Comparison of ENCODE assay signal across 14 cellular contexts in the genomic region with DNA sequence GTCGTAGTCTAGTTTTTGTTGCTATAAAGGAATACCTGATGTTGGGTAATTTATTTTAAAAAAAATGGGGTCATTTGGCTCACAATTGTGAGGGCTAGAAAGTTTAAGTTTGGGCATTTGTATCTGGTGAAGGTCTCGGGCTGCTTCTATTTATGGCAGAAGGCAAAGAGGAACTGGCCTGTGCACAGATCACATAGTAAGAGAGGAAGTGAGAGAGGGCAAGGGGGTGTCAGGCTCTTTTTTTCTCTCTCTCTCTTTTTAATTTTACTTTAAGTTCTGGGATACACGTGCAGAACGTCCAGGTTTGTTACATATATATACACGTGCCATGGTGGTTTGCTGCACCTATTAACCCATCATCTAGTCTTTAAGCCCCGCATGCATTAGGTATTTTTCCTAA.
DNase-seq lines count a peak whose midpoint lies in the region; ATAC-seq, FAIRE-seq and TF ChIP-seq lines count a peak whose summit lies in the region.
"Had no signal": no experiment of that assay in that cellular context is flagged by ENCODE, and none has a peak within 500 bp of the region (broad histone marks: within the 10 kb centered on the region; RNA-seq: fewer than 3 reads in every experiment).

No MANE protein-coding gene starts in this region.

- no peaks in the 10 kb centered on the region; the same call in 1 of the 3 replicates for H3K9me3 ChIP-seq in GM12878 (replicated peaks; ENCODE audit: control insufficient read depth, insufficient read depth, low read length)
- no peaks in the 10 kb centered on the region for H3K9me3 ChIP-seq in colonic mucosa

- H3K27ac ChIP-seq in GM12878 (ENCODE audit: control insufficient read depth, insufficient read depth) (no peak overlapping the region), colonic mucosa (no peak overlapping the region)

- H3K36me3 ChIP-seq in GM12878 (ENCODE audit: control insufficient read depth in 2 of 2, insufficient read depth in 2 of 2, low read length in 1 of 2) (no peaks in the 10 kb centered on the region), colonic mucosa (no peaks in the 10 kb centered on the region)

- 14% methylated on average over 6 of the region's 6 CpGs for WGBS in GM12878 (ENCODE audit: insufficient coverage, insufficient replicate concordance, low lambda C conversion rate, missing lambda C conversion rate)

- TF ChIP-seq POLR2A in GM12878 (IDR thresholded peaks at IDR 0.05; ENCODE audit: low read depth, low read length) (no peak), erythroblast (IDR thresholded peaks at IDR 0.05; ENCODE audit: low read length) (no peak)

- RAD21 ChIA-PET in GM12878 (lab: Charles Lee; ENCODE audit: unreplicated experiment) = no interaction called here

- no peaks in the 10 kb centered on the region for H3K36me3 Mint-ChIP-seq in mesothelial cell of epicardium

- no peak for DNase-seq in GM18507 (ENCODE audit: extremely low spot score, insufficient read length, low read depth)
- DNase-seq in GM12878 (ENCODE audit: low read depth, low spot score) = peak; percentile 24
- DNase-seq in omental fat pad (ENCODE audit: low spot score) = no peak
- no peak for DNase-seq in mesothelial cell of epicardium (ENCODE audit: low spot score in 2 of 2, unreplicated experiment in 2 of 2)
- DNase-seq in colonic mucosa = no peak
- DNase-seq in erythroblast (lab: John Stamatoyannopoulos, UW) = no peak
- DNase-seq: H7; islet precursor cell; NCI-H187; stimulated activated CD8-positive, alpha-beta memory T cell treated with anti-CD3 and anti-CD28 coated beads, Interleukin-4, amount 100 ng/mL, for 48 hours had no signal

- CTCF ChIA-PET in GM12878 (lab: Yijun Ruan, JAX) = no interaction called here

- H2AFZ ChIP-seq in GM12878 (ENCODE audit: control insufficient read depth, low read depth, low read length) = no peak overlapping the region

- no peaks in the 10 kb centered on the region for H3K27me3 ChIP-seq in GM12878 (replicated peaks in 1 of 2; ENCODE audit: control insufficient read depth in 2 of 2, insufficient read depth in 2 of 2, low read length in 1 of 2)
- H3K27me3 ChIP-seq in colonic mucosa = no peaks in the 10 kb centered on the region

- H3K9ac ChIP-seq in GM12878 (ENCODE audit: control insufficient read depth, insufficient read depth, low read length) (no peak overlapping the region), colonic mucosa (ENCODE audit: low read depth in 2 of 2, low read length in 2 of 2) (no peak overlapping the region)

- TF ChIP-seq CTCF in GM12878 (IDR thresholded peaks at IDR 0.05 in 2 of 3, conservative IDR thresholded peaks at IDR 0.05 in 1 of 3; ENCODE audit: control insufficient read depth in 2 of 3, extremely low read depth in 1 of 3, insufficient read depth in 1 of 3, low read depth in 3 of 3, low read length in 3 of 3) (no peak), omental fat pad (IDR thresholded peaks at IDR 0.05) (no peak), mesothelial cell of epicardium (IDR thresholded peaks at IDR 0.05; ENCODE audit: unreplicated experiment) (no peak), colonic mucosa (IDR thresholded peaks at IDR 0.05) (no peak)

- no peak for TF ChIP-seq RAD21 in GM12878 (IDR thresholded peaks at IDR 0.05; ENCODE audit: insufficient read depth, low read depth, low read length)

- no peak overlapping the region for H3K27ac Mint-ChIP-seq in mesothelial cell of epicardium
- H3K27ac Mint-ChIP-seq: activated naive CD8-positive, alpha-beta T cell; T-helper 2 cell treated with Interferon-gamma antibody and Interleukin-4, amounts not matched to agents 5 μg/mL and 100 μg/mL, for 36 hours had no signal

- H3K4me1 ChIP-seq in GM12878 (ENCODE audit: control insufficient read depth, insufficient read depth, low read length) = peaks cover 4% of the 10 kb centered on the region; the same call in 1 of the 2 replicates
- no peaks in the 10 kb centered on the region for H3K4me1 ChIP-seq in colonic mucosa

- no peak overlapping the region for H3K4me3 Mint-ChIP-seq in mesothelial cell of epicardium
- H3K4me3 Mint-ChIP-seq: T-helper 2 cell treated with Interferon-gamma antibody and Interleukin-4, amounts not matched to agents 5 μg/mL and 100 μg/mL, for 36 hours had no signal

- no TSS peak for BruUV-seq in GM12878 (replicated peaks; lab: Mats Ljungman, UMichigan)

- POLR2A ChIA-PET in GM12878 (lab: Charles Lee) = no interaction called here

- intact Hi-C loops in GM12878 (cut with micrococcal nuclease; ENCODE audit: unreplicated experiment) = no loop called here
- intact Hi-C loops in colonic mucosa (cut with DNase I) = no loop called here

- in situ Hi-C loops in GM12878 (cut with MboI) = no loop called here

- H3K4me1 Mint-ChIP-seq in mesothelial cell of epicardium = no peaks in the 10 kb centered on the region

- SMC1A ChIA-PET in GM12878 (lab: Charles Lee; ENCODE audit: uncharacterized antibody, unreplicated experiment) = no interaction called here

- H3K9me3 Mint-ChIP-seq in mesothelial cell of epicardium = peaks cover 13% of the 10 kb centered on the region

- peak overlapping the region; percentile 51 for H3K4me2 ChIP-seq in GM12878 (ENCODE audit: control insufficient read depth, insufficient read depth)

- H3K4me3 ChIP-seq in GM12878 = peak overlapping the region; percentile 7; the same call in 1 of the 2 replicates
- no peak overlapping the region for H3K4me3 ChIP-seq in colonic mucosa

- FAIRE-seq in GM18507 (lab: Jason Lieb, UNC) (peak; percentile 78), GM12878 (lab: Jason Lieb, UNC) (no peak)

- no peaks in the 10 kb centered on the region for H3K79me2 ChIP-seq in GM12878 (ENCODE audit: control insufficient read depth, insufficient read depth, low read length)

- H3K27me3 Mint-ChIP-seq in mesothelial cell of epicardium (ENCODE audit: low read depth) = peaks cover 51% of the 10 kb centered on the region
- H3K27me3 Mint-ChIP-seq: activated naive CD8-positive, alpha-beta T cell had no signal

- H4K20me1 ChIP-seq in GM12878 (ENCODE audit: control insufficient read depth, insufficient read depth) = no peaks in the 10 kb centered on the region

- 0 out of 4 replicates have a peak, but pooled peaks of 1 of the 2 experiments have one; percentile 27 for TF ChIP-seq EP300 in GM12878 (IDR thresholded peaks at IDR 0.05; ENCODE audit: borderline replicate concordance in 1 of 2, control insufficient read depth in 1 of 2, low read depth in 2 of 2, low read length in 2 of 2)

- ATAC-seq in GM21619 (IDR thresholded peaks at IDR 0.05; ENCODE audit: unreplicated experiment) (peak; percentile 79), HG03520 (IDR thresholded peaks at IDR 0.05; ENCODE audit: unreplicated experiment) (peak; percentile 82), GM12878 (peak; percentile 82), omental fat pad (ENCODE audit: low FRiP score) (no peak)

TF ChIP-seq in GM12878, 131 proteins besides CTCF, POLR2A, EP300 and RAD21 (continues in another document):
- TF ChIP-seq FOXM1 (IDR thresholded peaks at IDR 0.05; ENCODE audit: low read depth, low read length) (no peak), TARDBP (IDR thresholded peaks at IDR 0.05; ENCODE audit: borderline replicate concordance) (no peak), DPF2 (IDR thresholded peaks at IDR 0.05) (peak; percentile 57; the same call in 1 of the 2 replicates), BCL11A (IDR thresholded peaks at IDR 0.05; ENCODE audit: low read depth, low read length) (peak; percentile 63), IRF4 (IDR thresholded peaks at IDR 0.05; ENCODE audit: low read depth, low read length) (peak; percentile 79), MEF2B (IDR thresholded peaks at IDR 0.05; ENCODE audit: partially characterized antibody, poor library complexity, severe bottlenecking) (peak; percentile 75), SPI1 (IDR thresholded peaks at IDR 0.05; ENCODE audit: borderline replicate concordance, insufficient read depth, low read depth, low read length) (peak; percentile 97), MEF2A (IDR thresholded peaks at IDR 0.05; ENCODE audit: insufficient read depth, low read depth, low read length) (peak; percentile 90), MTA3 (IDR thresholded peaks at IDR 0.05; ENCODE audit: borderline replicate concordance, low read length) (no peak), TAF1 (IDR thresholded peaks at IDR 0.05; ENCODE audit: borderline replicate concordance, low read depth, low read length) (no peak), SRF (IDR thresholded peaks at IDR 0.05; ENCODE audit: low read depth in 2 of 2, low read length in 2 of 2) (peak in 1 of 2 experiments; percentile 66; a peak in 1 of 4 replicates)
- TF ChIP-seq, protein P1, sequence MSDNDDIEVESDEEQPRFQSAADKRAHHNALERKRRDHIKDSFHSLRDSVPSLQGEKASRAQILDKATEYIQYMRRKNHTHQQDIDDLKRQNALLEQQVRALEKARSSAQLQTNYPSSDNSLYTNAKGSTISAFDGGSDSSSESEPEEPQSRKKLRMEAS (IDR thresholded peaks at IDR 0.05; ENCODE audit: low read depth, low read length) = no peak
- TF ChIP-seq, protein P2, sequence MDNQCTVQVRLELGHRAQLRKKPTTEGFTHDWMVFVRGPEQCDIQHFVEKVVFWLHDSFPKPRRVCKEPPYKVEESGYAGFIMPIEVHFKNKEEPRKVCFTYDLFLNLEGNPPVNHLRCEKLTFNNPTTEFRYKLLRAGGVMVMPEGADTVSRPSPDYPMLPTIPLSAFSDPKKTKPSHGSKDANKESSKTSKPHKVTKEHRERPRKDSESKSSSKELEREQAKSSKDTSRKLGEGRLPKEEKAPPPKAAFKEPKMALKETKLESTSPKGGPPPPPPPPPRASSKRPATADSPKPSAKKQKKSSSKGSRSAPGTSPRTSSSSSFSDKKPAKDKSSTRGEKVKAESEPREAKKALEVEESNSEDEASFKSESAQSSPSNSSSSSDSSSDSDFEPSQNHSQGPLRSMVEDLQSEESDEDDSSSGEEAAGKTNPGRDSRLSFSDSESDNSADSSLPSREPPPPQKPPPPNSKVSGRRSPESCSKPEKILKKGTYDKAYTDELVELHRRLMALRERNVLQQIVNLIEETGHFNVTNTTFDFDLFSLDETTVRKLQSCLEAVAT (IDR thresholded peaks at IDR 0.05) = no peak
